ENCODE assay signal across 8 cellular contexts in the genomic region with DNA sequence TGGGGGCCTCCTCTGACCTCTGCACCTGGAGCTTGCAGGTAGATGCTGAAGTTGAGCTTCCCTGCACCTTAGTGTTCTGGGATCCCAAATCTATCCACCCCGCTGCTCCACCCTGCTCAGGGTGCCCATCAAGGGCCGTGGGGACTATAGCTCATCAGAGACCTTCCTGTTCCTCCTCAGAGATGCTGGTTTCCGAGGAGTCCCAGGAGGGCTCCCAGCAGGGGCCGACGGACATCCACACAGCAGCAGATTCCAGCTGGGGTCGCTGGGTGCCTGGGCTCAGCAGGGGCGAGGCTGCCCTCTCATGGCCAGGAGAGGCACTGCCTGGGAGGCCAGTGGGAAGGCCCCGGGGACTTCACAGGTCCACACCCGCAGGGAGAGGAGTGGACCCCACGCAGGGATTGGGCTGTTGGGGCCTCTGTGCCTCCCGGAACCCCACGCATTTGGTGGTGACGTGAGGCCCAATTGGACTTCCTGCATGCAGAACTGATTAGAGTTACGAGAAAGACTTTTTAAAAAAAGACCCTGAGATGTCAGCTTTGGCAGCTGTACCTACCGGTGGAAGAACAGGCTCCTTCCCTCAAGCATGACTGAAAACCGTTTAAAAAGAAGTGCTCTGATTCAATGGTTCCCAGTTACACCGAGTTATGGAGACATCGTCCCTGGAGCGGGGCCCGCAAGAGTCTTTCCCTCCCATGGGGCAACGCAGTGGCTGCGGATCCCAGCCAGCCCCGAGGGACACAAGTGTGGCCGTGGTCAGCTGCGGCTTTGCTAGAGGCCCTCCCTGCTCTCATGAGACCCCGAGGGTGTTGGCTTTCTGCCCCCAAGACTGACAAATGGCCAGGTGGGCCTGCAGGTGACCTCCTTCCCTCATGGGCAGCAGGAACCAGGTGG. TPM values are rescaled to one million over a fixed set of nuclear protein-coding genes. Genes with fewer than 3 reads are reported as not detected.
DNase-seq lines count a peak whose midpoint lies in the region; ATAC-seq, FAIRE-seq and TF ChIP-seq lines count a peak whose summit lies in the region.

No MANE protein-coding gene starts in this region.

- ATAC-seq in GM19023 (IDR thresholded peaks at IDR 0.05; ENCODE audit: unreplicated experiment) (peak; percentile 55), omental fat pad (ENCODE audit: low FRiP score) (peak; percentile 83)

- TF ChIP-seq CTCF in fibroblast of the aortic adventitia (IDR thresholded peaks at IDR 0.05; ENCODE audit: insufficient read depth, low read length) (peak; percentile 98), omental fat pad (IDR thresholded peaks at IDR 0.05) (peak in 1 of 3 donors; percentile 62)

- DNase-seq in AG20443 (ENCODE audit: low spot score) = peak; percentile 89
- peak; percentile 98 for DNase-seq in HTR-8/SVneo (ENCODE audit: insufficient read length, low spot score)
- DNase-seq in RKO (ENCODE audit: low spot score) = peak; percentile 72
- peak; percentile 62 for DNase-seq in activated T-helper 2 cell treated with anti-CD3 and anti-CD28 coated beads, Interferon-gamma antibody, Interleukin-2, Interleukin-4, amounts not matched to agents 10 μg/mL and 5 μg/mL and 100 μg/mL, durations not matched to agents 14 hours and 24 hours and 36 hours (ENCODE audit: low spot score)
- DNase-seq in fibroblast of the aortic adventitia (ENCODE audit: low read depth) = peak; percentile 57
- DNase-seq in omental fat pad (ENCODE audit: low spot score) = peak; percentile 58

- no peaks in the 10 kb centered on the region for H3K27me3 ChIP-seq in thymus (ENCODE audit: control insufficient read depth, insufficient read depth)

- WGBS in thymus = 39% methylated on average over 26 of the region's 26 CpGs

- intact Hi-C loops in activated T-helper 2 cell treated with anti-CD3 and anti-CD28 coated beads, Interferon-gamma antibody, Interleukin-2, Interleukin-4, amounts not matched to agents 10 μg/mL and 5 μg/mL and 100 μg/mL, durations not matched to agents 14 hours and 24 hours and 36 hours (cut with micrococcal nuclease) = loop anchor here (1.0 to 10.0 kb wide), 5 partner anchors 35 to 212 kb away; partner anchors contain the start of gene CABLES2

- no peak for FAIRE-seq in HTR-8/SVneo (lab: Jason Lieb, UNC)

- no peaks in the 10 kb centered on the region for H3K36me3 Mint-ChIP-seq in activated T-helper 2 cell treated with anti-CD3 and anti-CD28 coated beads, Interferon-gamma antibody, Interleukin-2, Interleukin-4, amounts not matched to agents 10 μg/mL and 5 μg/mL and 100 μg/mL, durations not matched to agents 14 hours and 24 hours and 36 hours (ENCODE audit: low read depth)

- peak overlapping the region; percentile 92 for H3K27ac Mint-ChIP-seq in activated T-helper 2 cell treated with anti-CD3 and anti-CD28 coated beads, Interferon-gamma antibody, Interleukin-2, Interleukin-4, amounts not matched to agents 10 μg/mL and 5 μg/mL and 100 μg/mL, durations not matched to agents 14 hours and 24 hours and 36 hours

- no peaks in the 10 kb centered on the region for H3K9me3 ChIP-seq in thymus (ENCODE audit: control insufficient read depth)

- H3K4me1 Mint-ChIP-seq in activated T-helper 2 cell treated with anti-CD3 and anti-CD28 coated beads, Interferon-gamma antibody, Interleukin-2, Interleukin-4, amounts not matched to agents 10 μg/mL and 5 μg/mL and 100 μg/mL, durations not matched to agents 14 hours and 24 hours and 36 hours (ENCODE audit: low read depth) = peaks cover 29% of the 10 kb centered on the region

- peak overlapping the region; percentile 74 for H3K4me3 Mint-ChIP-seq in activated T-helper 2 cell treated with anti-CD3 and anti-CD28 coated beads, Interferon-gamma antibody, Interleukin-2, Interleukin-4, amounts not matched to agents 10 μg/mL and 5 μg/mL and 100 μg/mL, durations not matched to agents 14 hours and 24 hours and 36 hours (ENCODE audit: low read depth)

- no peak overlapping the region for H3K4me3 ChIP-seq in fibroblast of the aortic adventitia (ENCODE audit: low read depth, low read length)
- H3K4me3 ChIP-seq in thymus (ENCODE audit: low read length) = no peak overlapping the region

- H3K4me1 ChIP-seq in thymus (ENCODE audit: control insufficient read depth, insufficient read depth, low read length) = peaks cover 3% of the 10 kb centered on the region

- H3K27me3 Mint-ChIP-seq in activated T-helper 2 cell treated with anti-CD3 and anti-CD28 coated beads, Interferon-gamma antibody, Interleukin-2, Interleukin-4, amounts not matched to agents 10 μg/mL and 5 μg/mL and 100 μg/mL, durations not matched to agents 14 hours and 24 hours and 36 hours (ENCODE audit: low read depth) = peaks cover 10% of the 10 kb centered on the region

- H3K27ac ChIP-seq in thymus (ENCODE audit: low read depth) = peak overlapping the region; percentile 56

- H3K9me3 Mint-ChIP-seq in activated T-helper 2 cell treated with anti-CD3 and anti-CD28 coated beads, Interferon-gamma antibody, Interleukin-2, Interleukin-4, amounts not matched to agents 10 μg/mL and 5 μg/mL and 100 μg/mL, durations not matched to agents 14 hours and 24 hours and 36 hours = no peaks in the 10 kb centered on the region

- no peaks in the 10 kb centered on the region for H3K36me3 ChIP-seq in thymus (ENCODE audit: control insufficient read depth, insufficient read depth)

RNA-seq across cellular contexts. Expression of gene SLCO4A1, which starts 25.3 kb away (rescaled TPM):
- 59.2 and 61.1 TPM in 2 replicates for total RNA-seq in activated T-helper 2 cell treated with anti-CD3 and anti-CD28 coated beads, Interferon-gamma antibody, Interleukin-2, Interleukin-4, amounts not matched to agents 10 μg/mL and 5 μg/mL and 100 μg/mL, durations not matched to agents 14 hours and 24 hours and 36 hours
- total RNA-seq in fibroblast of the aortic adventitia (ENCODE audit: low replicate concordance) = 0.72 and 0.90 TPM in 2 replicates
- total RNA-seq in omental fat pad = 10 to 100 TPM; 26.1 to 67.4 (median 55.6) TPM
- polyA plus RNA-seq in thymus = 13.4 TPM

Comparison
In these comparisons a context has a peak if more than half of its experiments do, and no peak if none do; other contexts are left out.
1. RNA of gene SLCO4A1, which starts 25.3 kb away (total RNA-seq): 26.1 to 67.4 TPM in omental fat pad and 59.2 to 61.1 TPM in activated T-helper 2 cell treated with anti-CD3 and anti-CD28 coated beads, Interferon-gamma antibody, Interleukin-2, Interleukin-4, amounts not matched to agents 10 μg/mL and 5 μg/mL and 100 μg/mL, durations not matched to agents 14 hours and 24 hours and 36 hours; 0.72 to 0.90 TPM in fibroblast of the aortic adventitia; every median in the first group is over 10 times any median in the second.
2. Peak in every context shown above with its lines, with median percentiles within 50 percentile points of each other: DNase-seq.